Comparison of ENCODE assay signal across 8 cellular contexts in the genomic region with DNA sequence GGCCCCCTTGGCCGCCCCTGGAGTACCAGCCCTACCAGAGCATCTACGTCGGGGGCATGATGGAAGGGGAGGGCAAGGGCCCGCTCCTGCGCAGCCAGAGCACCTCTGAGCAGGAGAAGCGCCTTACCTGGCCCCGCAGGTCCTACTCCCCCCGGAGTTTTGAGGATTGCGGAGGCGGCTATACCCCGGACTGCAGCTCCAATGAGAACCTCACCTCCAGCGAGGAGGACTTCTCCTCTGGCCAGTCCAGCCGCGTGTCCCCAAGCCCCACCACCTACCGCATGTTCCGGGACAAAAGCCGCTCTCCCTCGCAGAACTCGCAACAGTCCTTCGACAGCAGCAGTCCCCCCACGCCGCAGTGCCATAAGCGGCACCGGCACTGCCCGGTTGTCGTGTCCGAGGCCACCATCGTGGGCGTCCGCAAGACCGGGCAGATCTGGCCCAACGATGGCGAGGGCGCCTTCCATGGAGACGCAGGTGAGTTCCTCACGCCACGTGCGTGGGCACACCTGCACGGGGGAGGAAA. TPM values are rescaled to one million over a fixed set of nuclear protein-coding genes. Genes with fewer than 3 reads are reported as not detected.
DNase-seq lines count a peak whose midpoint lies in the region; ATAC-seq and TF ChIP-seq lines count a peak whose summit lies in the region.

No MANE protein-coding gene starts in this region.

- H3K27me3 Mint-ChIP-seq in chondrocyte (ENCODE audit: low read depth) = no peaks in the 10 kb centered on the region
- peaks cover 0 to 2% (median 0%) of the 10 kb centered on the region in 5 donors for H3K27me3 Mint-ChIP-seq in naive thymus-derived CD4-positive, alpha-beta T cell

- TF ChIP-seq CTCF in BE2C (IDR thresholded peaks at IDR 0.05; ENCODE audit: low read depth, low read length) (no peak), chondrocyte (IDR thresholded peaks at IDR 0.05) (no peak)

- H3K4me1 ChIP-seq in BE2C = peaks cover 3% of the 10 kb centered on the region
- H3K4me1 ChIP-seq in naive thymus-derived CD4-positive, alpha-beta T cell (ENCODE audit: control insufficient read depth in 2 of 2, insufficient read depth in 2 of 2, low read length in 2 of 2) = peaks cover 37 to 38% of the 10 kb centered on the region in 2 donors

- intact Hi-C loops in naive thymus-derived CD4-positive, alpha-beta T cell (cut with micrococcal nuclease) = loop anchor here (1.0 to 10.0 kb wide), 6 partner anchors 35 to 343 kb away; no protein-coding TSS in a partner anchor

- H3K4me3 ChIP-seq in BE2C (ENCODE audit: low read depth, low read length) = peak overlapping the region; percentile 59
- peak overlapping the region; percentile 61 for H3K4me3 ChIP-seq in naive thymus-derived CD4-positive, alpha-beta T cell (ENCODE audit: low read length)

- no peak overlapping the region for H3K27ac Mint-ChIP-seq in chondrocyte (ENCODE audit: unreplicated experiment)
- peak overlapping the region; percentile 82 to 95 (median 88) for H3K27ac Mint-ChIP-seq in naive thymus-derived CD4-positive, alpha-beta T cell

- H3K4me1 Mint-ChIP-seq in chondrocyte (ENCODE audit: low read depth) = peaks cover 44% of the 10 kb centered on the region
- H3K4me1 Mint-ChIP-seq in naive thymus-derived CD4-positive, alpha-beta T cell = peaks cover 53 to 68% (median 64%) of the 10 kb centered on the region in 7 donors

- peaks cover 5% of the 10 kb centered on the region for H3K9me3 Mint-ChIP-seq in chondrocyte (ENCODE audit: low read depth)
- peaks cover 0 to 4% (median 0%) of the 10 kb centered on the region in 11 donors for H3K9me3 Mint-ChIP-seq in naive thymus-derived CD4-positive, alpha-beta T cell

- H3K27ac ChIP-seq in naive thymus-derived CD4-positive, alpha-beta T cell (ENCODE audit: low read depth, low read length) = peak overlapping the region; percentile 74

- POLR2A ChIA-PET in naive thymus-derived CD4-positive, alpha-beta T cell (lab: Charles Lee) = interaction anchor here (1.2 to 2.9 kb wide), 4 partner anchors 35 to 100 kb away, joined by 4 to 15 read pairs (median 7); no protein-coding TSS in a partner anchor

- H3K9me3 ChIP-seq in BE2C = peaks cover 3% of the 10 kb centered on the region; the same call in 1 of the 2 replicates
- no peaks in the 10 kb centered on the region for H3K9me3 ChIP-seq in naive thymus-derived CD4-positive, alpha-beta T cell (ENCODE audit: control insufficient read depth in 2 of 3, low read length in 3 of 3)

- H3K27me3 ChIP-seq in BE2C = no peaks in the 10 kb centered on the region
- H3K27me3 ChIP-seq in naive thymus-derived CD4-positive, alpha-beta T cell (ENCODE audit: control insufficient read depth in 2 of 2, insufficient read depth in 2 of 2, low read length in 2 of 2) = no peaks in the 10 kb centered on the region

- H3K36me3 Mint-ChIP-seq in chondrocyte (ENCODE audit: low read depth) = peaks cover 4% of the 10 kb centered on the region
- H3K36me3 Mint-ChIP-seq in naive thymus-derived CD4-positive, alpha-beta T cell = peaks cover 0 to 30% (median 14%) of the 10 kb centered on the region in 5 donors

- peaks cover 13% of the 10 kb centered on the region for H3K36me3 ChIP-seq in BE2C
- H3K36me3 ChIP-seq in naive thymus-derived CD4-positive, alpha-beta T cell (ENCODE audit: control insufficient read depth in 2 of 3, insufficient read depth in 3 of 3, low read length in 3 of 3) = no peaks in the 10 kb centered on the region

- no peak for ATAC-seq in naive thymus-derived CD4-positive, alpha-beta T cell
- ATAC-seq in GM21576 (IDR thresholded peaks at IDR 0.05; ENCODE audit: unreplicated experiment) = no peak
- ATAC-seq in GM21381 (IDR thresholded peaks at IDR 0.05; ENCODE audit: unreplicated experiment) = no peak

- peak overlapping the region; percentile 72 for H3K4me3 Mint-ChIP-seq in chondrocyte (ENCODE audit: unreplicated experiment)
- H3K4me3 Mint-ChIP-seq in naive thymus-derived CD4-positive, alpha-beta T cell = peak overlapping the region; percentile 90 to 96 (median 94)

- DNase-seq in BE2C = no peak
- DNase-seq in NCI-H69 (lab: John Stamatoyannopoulos, UW) = peak; percentile 67
- no peak for DNase-seq in chondrocyte (ENCODE audit: low spot score)
- peak in 6 of 9 donors; percentile 7 to 31 (median 14) for DNase-seq in naive thymus-derived CD4-positive, alpha-beta T cell
- DNase-seq in superior temporal gyrus (ENCODE audit: extremely low spot score) = no peak
- DNase-seq in MV-4-11 (lab: John Stamatoyannopoulos, UW) = no peak

- CTCF ChIA-PET in naive thymus-derived CD4-positive, alpha-beta T cell (lab: Charles Lee) = interaction anchor here (0.6 to 1.9 kb wide), 6 partner anchors 8 to 100 kb away, joined by 3 to 9 read pairs (median 4); no protein-coding TSS in a partner anchor

RNA-seq across cellular contexts. Expression of a gene that starts 1.5 kb away (rescaled TPM):
- polyA plus RNA-seq in BE2C (2012; ENCODE audit: insufficient read depth, insufficient read length, low read depth) = 59.1 TPM
- 28.4 to 44.5 TPM (median 30.0 TPM) in 3 replicates for total RNA-seq in chondrocyte
- total RNA-seq in naive thymus-derived CD4-positive, alpha-beta T cell = 100 to 1,000 TPM in 1 of 5 experiments, 10 to 100 TPM in 4; 56.2 to 103 (median 94.3) TPM
- 10 to 100 TPM in 1 of 2 donors, 1 to 10 TPM in 1; 6.1 to 19.1 TPM for polyA plus RNA-seq in naive thymus-derived CD4-positive, alpha-beta T cell

RNA-seq across cellular contexts. Expression of a gene that starts 36.5 kb away (rescaled TPM):
- 2.8 TPM for polyA plus RNA-seq in BE2C (2012; ENCODE audit: insufficient read depth, insufficient read length, low read depth)
- 2.9 to 4.7 TPM (median 3.5 TPM) in 3 replicates for total RNA-seq in chondrocyte
- total RNA-seq in naive thymus-derived CD4-positive, alpha-beta T cell = 1 to 10 TPM in 1 of 5 experiments, under 1 TPM in 4; 0.10 to 1.2 (median 0.38) TPM
- under 1 TPM; 0.40 to 0.54 TPM for polyA plus RNA-seq in naive thymus-derived CD4-positive, alpha-beta T cell

RNA-seq across cellular contexts. Expression of a gene that starts 40.0 kb away (rescaled TPM):
- not detected for polyA plus RNA-seq in BE2C (2012; ENCODE audit: insufficient read depth, insufficient read length, low read depth)
- not detected in 3 replicates for total RNA-seq in chondrocyte
- 1 to 10 TPM in 1 of 5 experiments, under 1 TPM in 1, not detected in 3; 0.81 to 1.3 TPM for total RNA-seq in naive thymus-derived CD4-positive, alpha-beta T cell
- under 1 TPM in 1 of 2 donors, not detected in 1; 0.38 TPM for polyA plus RNA-seq in naive thymus-derived CD4-positive, alpha-beta T cell

Comparison
In these comparisons a context has a peak if more than half of its experiments do, and no peak if none do; other contexts are left out.
1. DNase-seq: peak in NCI-H69 (single experiment) and naive thymus-derived CD4-positive, alpha-beta T cell (6 of 9); none in BE2C (single experiment), chondrocyte (single experiment), superior temporal gyrus (single experiment) and MV-4-11 (single experiment).